Comparison of ENCODE assay signal across 24 cellular contexts in genomic region chr14:104303705-104304425, GRCh38.
A peak's percentile ranks its signal among the peaks of the same experiment; 100 is the strongest.
DNase-seq lines count a peak whose midpoint lies in the region; ATAC-seq and TF ChIP-seq lines count a peak whose summit lies in the region.
"Had no signal": no experiment of that assay in that cellular context is flagged by ENCODE, and none has a peak within 500 bp of the region (broad histone marks: within the 10 kb centered on the region; RNA-seq: fewer than 3 reads in every experiment).

No MANE protein-coding gene starts in this region.

- POLR2A ChIA-PET in PC-9 (lab: Charles Lee; ENCODE audit: unreplicated experiment), result no interaction called here

- H3K79me2 ChIP-seq in osteoblast (ENCODE audit: insufficient read depth, low read length) (no peaks in the 10 kb centered on the region), PC-9 (ENCODE audit: low read depth) (no peaks in the 10 kb centered on the region)

- peaks cover 6% of the 10 kb centered on the region for H3K27me3 Mint-ChIP-seq in chondrocyte (ENCODE audit: low read depth)

- H3F3A ChIP-seq in PC-9 (ENCODE audit: insufficient read depth, low read depth), result no peaks in the 10 kb centered on the region

- H3K4me3 ChIP-seq in right atrium auricular region, result no peak overlapping the region
- no peak overlapping the region for H3K4me3 ChIP-seq in lower lobe of right lung
- H3K4me3 ChIP-seq in osteoblast (ENCODE audit: insufficient read depth, low read length), result no peak overlapping the region
- H3K4me3 ChIP-seq in PC-9, result no peak overlapping the region
- H3K4me3 ChIP-seq: BLaER1 treated with 17β-estradiol and CSF1 and Interleukin-3, amounts not matched to agents 10 nM and 100 nM; GM23338; HAP-1 had no signal

- no peaks in the 10 kb centered on the region for H3K9me3 Mint-ChIP-seq in chondrocyte (ENCODE audit: low read depth)
- H3K9me3 Mint-ChIP-seq: IgD-negative memory B cell had no signal

- H3K27me3 ChIP-seq in right atrium auricular region (no peaks in the 10 kb centered on the region), lower lobe of right lung (ENCODE audit: low read depth) (no peaks in the 10 kb centered on the region), osteoblast (ENCODE audit: insufficient read depth, low read length) (no peaks in the 10 kb centered on the region), PC-9 (ENCODE audit: insufficient read depth, low read depth) (peaks cover 70% of the 10 kb centered on the region)
- H3K27me3 ChIP-seq: BLaER1 treated with 17β-estradiol and CSF1 and Interleukin-3, amounts not matched to agents 10 nM and 100 nM had no signal

- H3K4me2 ChIP-seq in osteoblast (ENCODE audit: insufficient read depth, low read length), result no peak overlapping the region
- H3K4me2 ChIP-seq in PC-9, result no peak overlapping the region
- H3K4me2 ChIP-seq: GM23338, KMS-11 had no signal

- BruUV-seq in PC-9 (replicated peaks; lab: Mats Ljungman, UMichigan), result no TSS peak

- H3K36me3 Mint-ChIP-seq in chondrocyte (ENCODE audit: low read depth), result no peaks in the 10 kb centered on the region
- H3K36me3 Mint-ChIP-seq: CD4-positive, alpha-beta memory T cell; IgD-negative memory B cell had no signal

- intact Hi-C loops in Right ventricle myocardium superior (cut with DNase I), result no loop called here
- intact Hi-C loops in lower lobe of right lung (cut with DNase I), result no loop called here
- intact Hi-C loops in PC-9 (cut with micrococcal nuclease; ENCODE audit: unreplicated experiment), result no loop called here

- no peak overlapping the region for H3K27ac Mint-ChIP-seq in chondrocyte (ENCODE audit: unreplicated experiment)
- H3K27ac Mint-ChIP-seq: GM23338, IgD-negative memory B cell had no signal

- no peak overlapping the region for H3K4me3 Mint-ChIP-seq in chondrocyte (ENCODE audit: unreplicated experiment)
- H3K4me3 Mint-ChIP-seq: CD4-positive, alpha-beta memory T cell; GM23338; IgD-negative memory B cell had no signal

- H3K36me3 ChIP-seq in right atrium auricular region, result no peaks in the 10 kb centered on the region
- no peaks in the 10 kb centered on the region for H3K36me3 ChIP-seq in lower lobe of right lung
- no peaks in the 10 kb centered on the region for H3K36me3 ChIP-seq in osteoblast (ENCODE audit: insufficient read depth, low read length)
- no peaks in the 10 kb centered on the region for H3K36me3 ChIP-seq in PC-9 (ENCODE audit: low read depth)
- H3K36me3 ChIP-seq: BLaER1 treated with 17β-estradiol and CSF1 and Interleukin-3, amounts not matched to agents 10 nM and 100 nM; HAP-1 had no signal

- ATAC-seq in Right ventricle myocardium superior (ENCODE audit: poor library complexity), result no peak
- ATAC-seq in lower lobe of right lung, result no peak
- ATAC-seq: GM23338, PC-3 had no signal

- no peaks in the 10 kb centered on the region for H3K9me3 ChIP-seq in right atrium auricular region
- H3K9me3 ChIP-seq in lower lobe of right lung, result no peaks in the 10 kb centered on the region
- no peaks in the 10 kb centered on the region for H3K9me3 ChIP-seq in osteoblast (ENCODE audit: low read depth, low read length)
- no peaks in the 10 kb centered on the region for H3K9me3 ChIP-seq in PC-9 (ENCODE audit: insufficient read depth, low read depth)
- H3K9me3 ChIP-seq: HAP-1 had no signal

- H3K9me2 ChIP-seq in PC-9 (ENCODE audit: insufficient read depth), result no peaks in the 10 kb centered on the region

- H3K4me1 ChIP-seq in right atrium auricular region, result peaks cover 0 to 6% of the 10 kb centered on the region in 2 donors
- peaks cover 3% of the 10 kb centered on the region for H3K4me1 ChIP-seq in lower lobe of right lung
- no peaks in the 10 kb centered on the region for H3K4me1 ChIP-seq in osteoblast (ENCODE audit: insufficient read depth, low read length)
- no peaks in the 10 kb centered on the region for H3K4me1 ChIP-seq in PC-9 (replicated peaks; ENCODE audit: insufficient read depth)
- H3K4me1 ChIP-seq: HAP-1 had no signal

- H3K27ac ChIP-seq in right atrium auricular region (no peak overlapping the region), lower lobe of right lung (no peak overlapping the region), osteoblast (ENCODE audit: low read depth, low read length) (no peak overlapping the region), PC-9 (no peak overlapping the region)
- H3K27ac ChIP-seq: BLaER1 treated with 17β-estradiol and CSF1 and Interleukin-3, amounts not matched to agents 10 nM and 100 nM; KMS-11 had no signal

- CTCF ChIA-PET in PC-9 (lab: Charles Lee), result interaction anchor here (0.6 kb wide), 1 partner anchor 260 kb away, joined by 3 read pairs; no protein-coding TSS in a partner anchor

- TF ChIP-seq CTCF in right atrium auricular region (IDR thresholded peaks at IDR 0.05) (no peak), chondrocyte (IDR thresholded peaks at IDR 0.05) (no peak), lower lobe of right lung (IDR thresholded peaks at IDR 0.05) (no peak), osteoblast (IDR thresholded peaks at IDR 0.05; ENCODE audit: extremely low read depth, low read depth, low read length) (no peak), PC-9 (conservative IDR thresholded peaks at IDR 0.05) (no peak)

- H4K20me1 ChIP-seq in osteoblast (ENCODE audit: insufficient read depth, low read length) (no peaks in the 10 kb centered on the region), PC-9 (ENCODE audit: insufficient read depth) (no peaks in the 10 kb centered on the region)
- H4K20me1 ChIP-seq: BLaER1 treated with 17β-estradiol and CSF1 and Interleukin-3, amounts not matched to agents 10 nM and 100 nM had no signal

- H3K4me1 Mint-ChIP-seq in chondrocyte (ENCODE audit: low read depth), result no peaks in the 10 kb centered on the region
- H3K4me1 Mint-ChIP-seq: GM23338, IgD-negative memory B cell had no signal

- DNase-seq in Right ventricle myocardium superior, result peak; percentile 39
- no peak for DNase-seq in right atrium auricular region (ENCODE audit: low spot score)
- DNase-seq in chondrocyte (ENCODE audit: low spot score), result peak; percentile 92
- DNase-seq in lower lobe of right lung, result peak; percentile 34
- peak; percentile 89 for DNase-seq in osteoblast (ENCODE audit: insufficient read length, low spot score, missing footprints)
- no peak for DNase-seq in hippocampal formation (lab: John Stamatoyannopoulos, UW)
- no peak for DNase-seq in DMS153 treated with DMSO at 0.1 percent for 48 hours (lab: John Stamatoyannopoulos, UW; ENCODE audit: unreplicated experiment)
- DNase-seq in PC-9, result no peak
- DNase-seq: AML-193; CD4-positive, alpha-beta memory T cell; COR-L47; MM.1S; NCI-H2029; NCI-H446 treated with DMSO at 0.1 percent for 48 hours; NCI-H526; NCI-H82; NK-92 treated with Interleukin-12 subunit alpha and Interleukin-12 subunit beta, amount 100 ng/mL, for 24 hours; PC-3; SHP77 treated with DMSO at 0.1 percent for 48 hours had no signal

- no peak overlapping the region for H2AFZ ChIP-seq in osteoblast (ENCODE audit: low read length)
- no peak overlapping the region for H2AFZ ChIP-seq in PC-9
- H2AFZ ChIP-seq: GM23338 had no signal

Comparison
In these comparisons a context has a peak if more than half of its experiments do, and no peak if none do; other contexts are left out.
1. DNase-seq: peak in Right ventricle myocardium superior (single experiment), chondrocyte (single experiment), lower lobe of right lung (single experiment) and osteoblast (single experiment); none in right atrium auricular region (single experiment), hippocampal formation (0 of 2), DMS153 treated with DMSO at 0.1 percent for 48 hours (single experiment) and PC-9 (0 of 2).